ENCODE assay signal across 9 cellular contexts in genomic region chr19:35031072-35031881, GRCh38. TPM values are rescaled to one million over a fixed set of nuclear protein-coding genes. Genes with fewer than 3 reads are reported as not detected.
DNase-seq lines count a peak whose midpoint lies in the region; ATAC-seq, FAIRE-seq and TF ChIP-seq lines count a peak whose summit lies in the region.
"Had no signal": no experiment of that assay in that cellular context is flagged by ENCODE, and none has a peak within 500 bp of the region (broad histone marks: within the 10 kb centered on the region; RNA-seq: fewer than 3 reads in every experiment).

No MANE protein-coding gene starts in this region.

- ATAC-seq in pancreas (peak in 2 of 4 donors; percentile 4 to 13), HG02840 (IDR thresholded peaks at IDR 0.05; ENCODE audit: low FRiP score, unreplicated experiment) (no peak)

- no peak overlapping the region for H3K27ac Mint-ChIP-seq in activated CD4-positive, alpha-beta memory T cell treated with anti-CD3 and anti-CD28 coated beads for 36 hours
- peak overlapping the region; percentile 76 for H3K27ac Mint-ChIP-seq in glutamatergic neuron (ENCODE audit: unreplicated experiment)

- TF ChIP-seq CTCF in glutamatergic neuron (IDR thresholded peaks at IDR 0.05; ENCODE audit: partially characterized antibody, unreplicated experiment) (no peak), pancreas (IDR thresholded peaks at IDR 0.05) (no peak)

- H3K27me3 Mint-ChIP-seq in activated CD4-positive, alpha-beta memory T cell treated with anti-CD3 and anti-CD28 coated beads for 36 hours, result peaks cover 13% of the 10 kb centered on the region
- peaks cover 15% of the 10 kb centered on the region for H3K27me3 Mint-ChIP-seq in glutamatergic neuron (ENCODE audit: unreplicated experiment)

- no peaks in the 10 kb centered on the region for H3K36me3 ChIP-seq in pancreas

- no peaks in the 10 kb centered on the region for H3K9me3 ChIP-seq in pancreas

- H3K27ac ChIP-seq in pancreas, result no peak overlapping the region

- intact Hi-C loops in activated CD4-positive, alpha-beta memory T cell treated with anti-CD3 and anti-CD28 coated beads for 36 hours (cut with micrococcal nuclease), result no loop called here
- intact Hi-C loops in pancreas (cut with DNase I), result no loop called here

- WGBS in pancreas, 2 donors, result 14% methylated on average over 31 of the region's 31 CpGs

- H3K4me3 ChIP-seq in pancreas, result peak overlapping the region in 3 of 4 donors; percentile 18 to 44 (median 35)

- peaks cover 8% of the 10 kb centered on the region for H3K4me1 Mint-ChIP-seq in activated CD4-positive, alpha-beta memory T cell treated with anti-CD3 and anti-CD28 coated beads for 36 hours (ENCODE audit: low read depth)
- H3K4me1 Mint-ChIP-seq in glutamatergic neuron (ENCODE audit: low read depth, unreplicated experiment), result peaks cover 26% of the 10 kb centered on the region

- H3K4me1 ChIP-seq in pancreas, result peaks cover 0 to 4% (median 0%) of the 10 kb centered on the region in 3 donors

- H3K27me3 ChIP-seq in pancreas, result no peaks in the 10 kb centered on the region

- H3K9me3 Mint-ChIP-seq in activated CD4-positive, alpha-beta memory T cell treated with anti-CD3 and anti-CD28 coated beads for 36 hours, result no peaks in the 10 kb centered on the region
- H3K9me3 Mint-ChIP-seq in glutamatergic neuron (ENCODE audit: unreplicated experiment), result peaks cover 14% of the 10 kb centered on the region

- H3K4me3 Mint-ChIP-seq in activated CD4-positive, alpha-beta memory T cell treated with anti-CD3 and anti-CD28 coated beads for 36 hours, result peak overlapping the region; percentile 58
- peak overlapping the region; percentile 95 for H3K4me3 Mint-ChIP-seq in glutamatergic neuron (ENCODE audit: unreplicated experiment)

- POLR2A ChIA-PET in activated CD4-positive, alpha-beta memory T cell treated with anti-CD3 and anti-CD28 coated beads for 36 hours (lab: Charles Lee), result interaction anchor here (0.6 kb wide), 1 partner anchor 59 kb away, joined by 3 read pairs; no protein-coding TSS in a partner anchor

- H3K36me3 Mint-ChIP-seq in activated CD4-positive, alpha-beta memory T cell treated with anti-CD3 and anti-CD28 coated beads for 36 hours, result peaks cover 11% of the 10 kb centered on the region
- H3K36me3 Mint-ChIP-seq in glutamatergic neuron (ENCODE audit: unreplicated experiment), result peaks cover 5% of the 10 kb centered on the region

- CTCF ChIA-PET in activated CD4-positive, alpha-beta memory T cell treated with anti-CD3 and anti-CD28 coated beads for 36 hours (lab: Charles Lee), result interaction anchor here (0.6 to 2.1 kb wide), 4 partner anchors 11 to 35 kb away, joined by 3 to 13 read pairs (median 5); no protein-coding TSS in a partner anchor

- no peak for FAIRE-seq in pancreas (lab: Jason Lieb, UNC)

- DNase-seq in NCI-H1694 treated with DMSO at 0.1 percent for 48 hours (lab: John Stamatoyannopoulos, UW) (peak; percentile 22), NCI-H1694 (lab: John Stamatoyannopoulos, UW) (no peak), glutamatergic neuron (peak; percentile 61), pancreas (peak in 1 of 6 donors; percentile 53), LoVo (ENCODE audit: low spot score) (no peak)
- no peak for DNase-seq in activated CD4-positive, alpha-beta memory T cell treated with anti-CD3 and anti-CD28 coated beads for 36 hours
- DNase-seq in activated CD4-positive, alpha-beta T cell treated with anti-CD3 and anti-CD28 coated beads, Interleukin-2, amount 50 U/mL, for 1 hour, result no peak

RNA-seq across cellular contexts. Expression of gene SCN1B, which starts 1.0 kb away (rescaled TPM):
- total RNA-seq in activated CD4-positive, alpha-beta memory T cell treated with anti-CD3 and anti-CD28 coated beads for 36 hours, result 1 to 10 TPM; 1.1 to 1.6 TPM
- total RNA-seq in glutamatergic neuron (ENCODE audit: unreplicated experiment), result 12.0 TPM
- 10 to 100 TPM in 1 of 6 donors, 1 to 10 TPM in 5; 2.9 to 11.0 (median 4.4) TPM for total RNA-seq in pancreas
- 10 to 100 TPM; 14.0 to 15.1 TPM for polyA plus RNA-seq in pancreas

RNA-seq across cellular contexts. Expression of gene HPN, which starts 10.2 kb away (rescaled TPM):
- under 1 TPM in 1 of 2 experiments, not detected in 1; 0.21 TPM for total RNA-seq in activated CD4-positive, alpha-beta memory T cell treated with anti-CD3 and anti-CD28 coated beads for 36 hours
- total RNA-seq in glutamatergic neuron (ENCODE audit: unreplicated experiment) (0.29 TPM), pancreas (100 to 1,000 TPM in 4 of 6 donors, 10 to 100 TPM in 2; 93.0 to 146 (median 118) TPM)
- 100 to 1,000 TPM; 208 to 238 TPM for polyA plus RNA-seq in pancreas
- total RNA-seq: T-helper 1 cell treated with Interleukin-12 subunit alpha and Interleukin-12 subunit beta and Interleukin-4 antibody, amounts not matched to agents 30 ng/mL and 1 ng/mL, for 36 hours had no signal

RNA-seq across cellular contexts. Expression of gene GRAMD1A, which starts 31.2 kb away (rescaled TPM):
- 100 to 1,000 TPM; 204 to 223 TPM for total RNA-seq in activated CD4-positive, alpha-beta memory T cell treated with anti-CD3 and anti-CD28 coated beads for 36 hours
- 220 TPM for total RNA-seq in glutamatergic neuron (ENCODE audit: unreplicated experiment)
- 10 to 100 TPM; 47.3 to 97.2 (median 87.4) TPM for total RNA-seq in pancreas
- polyA plus RNA-seq in pancreas, result 100 to 1,000 TPM in 1 of 2 donors, 10 to 100 TPM in 1; 49.7 to 137 TPM

Comparison
In these comparisons a context has a peak if more than half of its experiments do, and no peak if none do; other contexts are left out.
1. DNase-seq: peak in NCI-H1694 treated with DMSO at 0.1 percent for 48 hours (single experiment) and glutamatergic neuron (single experiment); none in NCI-H1694 (single experiment), activated CD4-positive, alpha-beta memory T cell treated with anti-CD3 and anti-CD28 coated beads for 36 hours (single experiment), activated CD4-positive, alpha-beta T cell treated with anti-CD3 and anti-CD28 coated beads, Interleukin-2, amount 50 U/mL, for 1 hour (single experiment) and LoVo (single experiment).
2. RNA of gene HPN, which starts 10.2 kb away (total RNA-seq): 93.0 to 146 TPM in pancreas; 0.29 TPM in glutamatergic neuron (single experiment) and 0.21 TPM in activated CD4-positive, alpha-beta memory T cell treated with anti-CD3 and anti-CD28 coated beads for 36 hours; every median in the first group is over 10 times any median in the second.